1 cellular context compared by ENCODE assay signal in genomic region chr12:103929909-103930786, GRCh38.
A peak's percentile ranks its signal among the peaks of the same experiment; 100 is the strongest.
TF ChIP-seq lines count a peak whose summit lies in the region.

Gene HSP90B1, plus strand, starts transcription at chr12:103930410. Its CDS starts 106 bp downstream, at chr12:103930516.

TF ChIP-seq in HepG2, 621 proteins besides CTCF, POLR2A, EP300 and RAD21 (continued from another document and continues in another):
- TF ChIP-seq, protein P1, sequence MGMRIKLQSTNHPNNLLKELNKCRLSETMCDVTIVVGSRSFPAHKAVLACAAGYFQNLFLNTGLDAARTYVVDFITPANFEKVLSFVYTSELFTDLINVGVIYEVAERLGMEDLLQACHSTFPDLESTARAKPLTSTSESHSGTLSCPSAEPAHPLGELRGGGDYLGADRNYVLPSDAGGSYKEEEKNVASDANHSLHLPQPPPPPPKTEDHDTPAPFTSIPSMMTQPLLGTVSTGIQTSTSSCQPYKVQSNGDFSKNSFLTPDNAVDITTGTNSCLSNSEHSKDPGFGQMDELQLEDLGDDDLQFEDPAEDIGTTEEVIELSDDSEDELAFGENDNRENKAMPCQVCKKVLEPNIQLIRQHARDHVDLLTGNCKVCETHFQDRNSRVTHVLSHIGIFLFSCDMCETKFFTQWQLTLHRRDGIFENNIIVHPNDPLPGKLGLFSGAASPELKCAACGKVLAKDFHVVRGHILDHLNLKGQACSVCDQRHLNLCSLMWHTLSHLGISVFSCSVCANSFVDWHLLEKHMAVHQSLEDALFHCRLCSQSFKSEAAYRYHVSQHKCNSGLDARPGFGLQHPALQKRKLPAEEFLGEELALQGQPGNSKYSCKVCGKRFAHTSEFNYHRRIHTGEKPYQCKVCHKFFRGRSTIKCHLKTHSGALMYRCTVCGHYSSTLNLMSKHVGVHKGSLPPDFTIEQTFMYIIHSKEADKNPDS (CRISPR knock-in tag; IDR thresholded peaks at IDR 0.05): no peak
- TF ChIP-seq ZNF552 (CRISPR knock-in tag; IDR thresholded peaks at IDR 0.05; ENCODE audit: borderline replicate concordance): no peak
- TF ChIP-seq ZNF652 (CRISPR knock-in tag; IDR thresholded peaks at IDR 0.05; ENCODE audit: borderline replicate concordance, low read depth): no peak; the same call in 1 of the 2 replicates
- 0 out of 2 replicates have a peak, but pooled peaks have one; percentile 39 for TF ChIP-seq ZNF841 (CRISPR knock-in tag; IDR thresholded peaks at IDR 0.05; ENCODE audit: borderline replicate concordance)
- TF ChIP-seq, protein P2, sequence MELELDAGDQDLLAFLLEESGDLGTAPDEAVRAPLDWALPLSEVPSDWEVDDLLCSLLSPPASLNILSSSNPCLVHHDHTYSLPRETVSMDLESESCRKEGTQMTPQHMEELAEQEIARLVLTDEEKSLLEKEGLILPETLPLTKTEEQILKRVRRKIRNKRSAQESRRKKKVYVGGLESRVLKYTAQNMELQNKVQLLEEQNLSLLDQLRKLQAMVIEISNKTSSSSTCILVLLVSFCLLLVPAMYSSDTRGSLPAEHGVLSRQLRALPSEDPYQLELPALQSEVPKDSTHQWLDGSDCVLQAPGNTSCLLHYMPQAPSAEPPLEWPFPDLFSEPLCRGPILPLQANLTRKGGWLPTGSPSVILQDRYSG (CRISPR knock-in tag; IDR thresholded peaks at IDR 0.05): no peak; the same call in 1 of the 2 replicates
- peak; percentile 90; the same call in 1 of the 2 replicates for TF ChIP-seq PCBP1 (IDR thresholded peaks at IDR 0.05; ENCODE audit: borderline replicate concordance, low read depth, low read length)
- TF ChIP-seq SRSF9 (IDR thresholded peaks at IDR 0.05; ENCODE audit: borderline replicate concordance, insufficient read depth, low read depth, low read length, poor library complexity, severe bottlenecking): no peak
- TF ChIP-seq MNT (IDR thresholded peaks at IDR 0.05): peak; percentile 82
- TF ChIP-seq, protein P3, sequence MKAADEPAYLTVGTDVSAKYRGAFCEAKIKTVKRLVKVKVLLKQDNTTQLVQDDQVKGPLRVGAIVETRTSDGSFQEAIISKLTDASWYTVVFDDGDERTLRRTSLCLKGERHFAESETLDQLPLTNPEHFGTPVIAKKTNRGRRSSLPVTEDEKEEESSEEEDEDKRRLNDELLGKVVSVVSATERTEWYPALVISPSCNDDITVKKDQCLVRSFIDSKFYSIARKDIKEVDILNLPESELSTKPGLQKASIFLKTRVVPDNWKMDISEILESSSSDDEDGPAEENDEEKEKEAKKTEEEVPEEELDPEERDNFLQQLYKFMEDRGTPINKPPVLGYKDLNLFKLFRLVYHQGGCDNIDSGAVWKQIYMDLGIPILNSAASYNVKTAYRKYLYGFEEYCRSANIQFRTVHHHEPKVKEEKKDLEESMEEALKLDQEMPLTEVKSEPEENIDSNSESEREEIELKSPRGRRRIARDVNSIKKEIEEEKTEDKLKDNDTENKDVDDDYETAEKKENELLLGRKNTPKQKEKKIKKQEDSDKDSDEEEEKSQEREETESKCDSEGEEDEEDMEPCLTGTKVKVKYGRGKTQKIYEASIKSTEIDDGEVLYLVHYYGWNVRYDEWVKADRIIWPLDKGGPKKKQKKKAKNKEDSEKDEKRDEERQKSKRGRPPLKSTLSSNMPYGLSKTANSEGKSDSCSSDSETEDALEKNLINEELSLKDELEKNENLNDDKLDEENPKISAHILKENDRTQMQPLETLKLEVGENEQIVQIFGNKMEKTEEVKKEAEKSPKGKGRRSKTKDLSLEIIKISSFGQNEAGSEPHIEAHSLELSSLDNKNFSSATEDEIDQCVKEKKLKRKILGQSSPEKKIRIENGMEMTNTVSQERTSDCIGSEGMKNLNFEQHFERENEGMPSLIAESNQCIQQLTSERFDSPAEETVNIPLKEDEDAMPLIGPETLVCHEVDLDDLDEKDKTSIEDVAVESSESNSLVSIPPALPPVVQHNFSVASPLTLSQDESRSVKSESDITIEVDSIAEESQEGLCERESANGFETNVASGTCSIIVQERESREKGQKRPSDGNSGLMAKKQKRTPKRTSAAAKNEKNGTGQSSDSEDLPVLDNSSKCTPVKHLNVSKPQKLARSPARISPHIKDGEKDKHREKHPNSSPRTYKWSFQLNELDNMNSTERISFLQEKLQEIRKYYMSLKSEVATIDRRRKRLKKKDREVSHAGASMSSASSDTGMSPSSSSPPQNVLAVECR (CRISPR knock-in tag; IDR thresholded peaks at IDR 0.05; ENCODE audit: borderline replicate concordance): peak; percentile 91
- TF ChIP-seq MEF2D (CRISPR knock-in tag; IDR thresholded peaks at IDR 0.05): peak; percentile 57; the same call in 1 of the 2 replicates
- peak; percentile 50; the same call in 1 of the 2 replicates for TF ChIP-seq IRX3 (CRISPR knock-in tag; IDR thresholded peaks at IDR 0.05; ENCODE audit: borderline replicate concordance, low read depth)
- TF ChIP-seq, protein P4, sequence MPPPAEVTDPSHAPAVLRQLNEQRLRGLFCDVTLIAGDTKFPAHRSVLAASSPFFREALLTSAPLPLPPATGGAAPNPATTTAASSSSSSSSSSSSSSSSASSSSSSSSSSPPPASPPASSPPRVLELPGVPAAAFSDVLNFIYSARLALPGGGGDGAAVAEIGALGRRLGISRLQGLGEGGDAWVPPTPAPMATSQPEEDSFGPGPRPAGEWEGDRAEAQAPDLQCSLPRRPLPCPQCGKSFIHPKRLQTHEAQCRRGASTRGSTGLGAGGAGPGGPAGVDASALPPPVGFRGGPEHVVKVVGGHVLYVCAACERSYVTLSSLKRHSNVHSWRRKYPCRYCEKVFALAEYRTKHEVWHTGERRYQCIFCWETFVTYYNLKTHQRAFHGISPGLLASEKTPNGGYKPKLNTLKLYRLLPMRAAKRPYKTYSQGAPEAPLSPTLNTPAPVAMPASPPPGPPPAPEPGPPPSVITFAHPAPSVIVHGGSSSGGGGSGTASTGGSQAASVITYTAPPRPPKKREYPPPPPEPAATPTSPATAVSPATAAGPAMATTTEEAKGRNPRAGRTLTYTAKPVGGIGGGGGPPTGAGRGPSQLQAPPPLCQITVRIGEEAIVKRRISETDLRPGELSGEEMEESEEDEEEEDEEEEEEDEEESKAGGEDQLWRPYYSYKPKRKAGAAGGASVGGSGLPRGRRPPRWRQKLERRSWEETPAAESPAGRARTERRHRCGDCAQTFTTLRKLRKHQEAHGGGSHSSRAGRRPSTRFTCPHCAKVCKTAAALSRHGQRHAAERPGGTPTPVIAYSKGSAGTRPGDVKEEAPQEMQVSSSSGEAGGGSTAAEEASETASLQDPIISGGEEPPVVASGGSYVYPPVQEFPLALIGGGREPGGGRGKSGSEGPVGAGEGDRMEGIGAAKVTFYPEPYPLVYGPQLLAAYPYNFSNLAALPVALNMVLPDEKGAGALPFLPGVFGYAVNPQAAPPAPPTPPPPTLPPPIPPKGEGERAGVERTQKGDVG (CRISPR knock-in tag; IDR thresholded peaks at IDR 0.05; ENCODE audit: borderline replicate concordance): no peak
- 0 out of 2 replicates have a peak, but pooled peaks have one; percentile 12 for TF ChIP-seq JUNB (CRISPR knock-in tag; IDR thresholded peaks at IDR 0.05; ENCODE audit: borderline replicate concordance)
- TF ChIP-seq THYN1 (CRISPR knock-in tag; IDR thresholded peaks at IDR 0.05; ENCODE audit: borderline replicate concordance, low read depth): no peak
- no peak; the same call in 1 of the 2 replicates for TF ChIP-seq ZMAT3 (CRISPR knock-in tag; conservative IDR thresholded peaks at IDR 0.05)
- no peak for TF ChIP-seq SP140L (CRISPR knock-in tag; IDR thresholded peaks at IDR 0.05; ENCODE audit: borderline replicate concordance)
- TF ChIP-seq, protein P5, sequence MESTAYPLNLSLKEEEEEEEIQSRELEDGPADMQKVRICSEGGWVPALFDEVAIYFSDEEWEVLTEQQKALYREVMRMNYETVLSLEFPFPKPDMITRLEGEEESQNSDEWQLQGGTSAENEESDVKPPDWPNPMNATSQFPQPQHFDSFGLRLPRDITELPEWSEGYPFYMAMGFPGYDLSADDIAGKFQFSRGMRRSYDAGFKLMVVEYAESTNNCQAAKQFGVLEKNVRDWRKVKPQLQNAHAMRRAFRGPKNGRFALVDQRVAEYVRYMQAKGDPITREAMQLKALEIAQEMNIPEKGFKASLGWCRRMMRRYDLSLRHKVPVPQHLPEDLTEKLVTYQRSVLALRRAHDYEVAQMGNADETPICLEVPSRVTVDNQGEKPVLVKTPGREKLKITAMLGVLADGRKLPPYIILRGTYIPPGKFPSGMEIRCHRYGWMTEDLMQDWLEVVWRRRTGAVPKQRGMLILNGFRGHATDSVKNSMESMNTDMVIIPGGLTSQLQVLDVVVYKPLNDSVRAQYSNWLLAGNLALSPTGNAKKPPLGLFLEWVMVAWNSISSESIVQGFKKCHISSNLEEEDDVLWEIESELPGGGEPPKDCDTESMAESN (CRISPR knock-in tag; conservative IDR thresholded peaks at IDR 0.05): peak; percentile 78
- no peak for TF ChIP-seq GPBP1L1 (CRISPR knock-in tag; IDR thresholded peaks at IDR 0.05)
- peak; percentile 69; the same call in 1 of the 2 replicates for TF ChIP-seq ARNTL (CRISPR knock-in tag; IDR thresholded peaks at IDR 0.05)
- TF ChIP-seq HNF1B (CRISPR knock-in tag; IDR thresholded peaks at IDR 0.05): peak; percentile 15; the same call in 1 of the 2 replicates
- TF ChIP-seq ZKSCAN5 (CRISPR knock-in tag; IDR thresholded peaks at IDR 0.05): no peak
- peak; percentile 38; the same call in 1 of the 2 replicates for TF ChIP-seq ZNF205 (CRISPR knock-in tag; IDR thresholded peaks at IDR 0.05)
- TF ChIP-seq ZNF747 (CRISPR knock-in tag; IDR thresholded peaks at IDR 0.05; ENCODE audit: borderline replicate concordance): 0 out of 2 replicates have a peak, but pooled peaks have one; percentile 62
- TF ChIP-seq PHB2 (IDR thresholded peaks at IDR 0.05; ENCODE audit: partially characterized antibody): no peak
- peak; percentile 16; the same call in 1 of the 2 replicates for TF ChIP-seq HCFC1 (IDR thresholded peaks at IDR 0.05; ENCODE audit: low read depth, low read length)
- TF ChIP-seq ATF7-NPFF (CRISPR knock-in tag; IDR thresholded peaks at IDR 0.05; ENCODE audit: low read depth): peak; percentile 97
- TF ChIP-seq, protein P6, sequence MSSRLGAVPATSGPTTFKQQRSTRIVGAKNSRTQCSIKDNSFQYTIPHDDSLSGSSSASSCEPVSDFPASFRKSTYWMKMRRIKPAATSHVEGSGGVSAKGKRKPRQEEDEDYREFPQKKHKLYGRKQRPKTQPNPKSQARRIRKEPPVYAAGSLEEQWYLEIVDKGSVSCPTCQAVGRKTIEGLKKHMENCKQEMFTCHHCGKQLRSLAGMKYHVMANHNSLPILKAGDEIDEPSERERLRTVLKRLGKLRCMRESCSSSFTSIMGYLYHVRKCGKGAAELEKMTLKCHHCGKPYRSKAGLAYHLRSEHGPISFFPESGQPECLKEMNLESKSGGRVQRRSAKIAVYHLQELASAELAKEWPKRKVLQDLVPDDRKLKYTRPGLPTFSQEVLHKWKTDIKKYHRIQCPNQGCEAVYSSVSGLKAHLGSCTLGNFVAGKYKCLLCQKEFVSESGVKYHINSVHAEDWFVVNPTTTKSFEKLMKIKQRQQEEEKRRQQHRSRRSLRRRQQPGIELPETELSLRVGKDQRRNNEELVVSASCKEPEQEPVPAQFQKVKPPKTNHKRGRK (CRISPR knock-in tag; IDR thresholded peaks at IDR 0.05): no peak
- peak; percentile 94 for TF ChIP-seq SAP130 (CRISPR knock-in tag; IDR thresholded peaks at IDR 0.05; ENCODE audit: low read depth)
- peak; percentile 41 for TF ChIP-seq MED8 (CRISPR knock-in tag; IDR thresholded peaks at IDR 0.05; ENCODE audit: insufficient replicate concordance)
- TF ChIP-seq DNMT3B (CRISPR knock-in tag; conservative IDR thresholded peaks at IDR 0.05): no peak; the same call in none of the 2 replicates
- TF ChIP-seq TARDBP (CRISPR knock-in tag; IDR thresholded peaks at IDR 0.05): peak; percentile 70
- TF ChIP-seq NKX3-1 (CRISPR knock-in tag; IDR thresholded peaks at IDR 0.05): 0 out of 2 replicates have a peak, but pooled peaks have one; percentile 59
- peak; percentile 98 for TF ChIP-seq RBFOX2 (IDR thresholded peaks at IDR 0.05; ENCODE audit: low read depth, low read length)
- peak; percentile 88 for TF ChIP-seq ZNF878 (CRISPR knock-in tag; IDR thresholded peaks at IDR 0.05)
- no peak for TF ChIP-seq MLX (CRISPR knock-in tag; IDR thresholded peaks at IDR 0.05)
